21 cellular contexts compared by ENCODE assay signal in genomic region chr13:30105381-30105780, GRCh38.
A peak's percentile ranks its signal among the peaks of the same experiment; 100 is the strongest.
DNase-seq lines count a peak whose midpoint lies in the region; ATAC-seq, FAIRE-seq and TF ChIP-seq lines count a peak whose summit lies in the region.
"Had no signal": no experiment of that assay in that cellular context is flagged by ENCODE, and none has a peak within 500 bp of the region (broad histone marks: within the 10 kb centered on the region; RNA-seq: fewer than 3 reads in every experiment).

No MANE protein-coding gene starts in this region.

- H3K27ac ChIP-seq in HEK293 (ENCODE audit: extremely low read depth, low read depth, low read length) (no peak overlapping the region), astrocyte (ENCODE audit: low read depth, low read length) (no peak overlapping the region), hepatocyte (no peak overlapping the region), Karpas-422 (ENCODE audit: low read length) (no peak overlapping the region)
- H3K27ac ChIP-seq: ascending aorta, sigmoid colon had no signal

- H3K9me2 ChIP-seq in hepatocyte (replicated peaks; ENCODE audit: insufficient read depth): no peaks in the 10 kb centered on the region
- H3K9me2 ChIP-seq in Karpas-422 (replicated peaks; ENCODE audit: insufficient read depth, low read length): no peaks in the 10 kb centered on the region

- H3K4me1 ChIP-seq in HEK293 (ENCODE audit: control insufficient read depth, insufficient read depth, low read length) (no peaks in the 10 kb centered on the region; the same call in 1 of the 2 replicates), astrocyte (ENCODE audit: insufficient read depth, low read length) (no peaks in the 10 kb centered on the region), hepatocyte (ENCODE audit: insufficient read depth) (peaks cover 24% of the 10 kb centered on the region), Karpas-422 (ENCODE audit: low read length) (no peaks in the 10 kb centered on the region)
- H3K4me1 ChIP-seq: ascending aorta, sigmoid colon had no signal

- 69% methylated on average over 6 of the region's 8 CpGs for WGBS in hepatocyte (ENCODE audit: low lambda C conversion rate, missing lambda C conversion rate)

- H3K9me3 Mint-ChIP-seq in astrocyte (ENCODE audit: unreplicated experiment) (no peaks in the 10 kb centered on the region), progenitor cell of endocrine pancreas (ENCODE audit: low read depth) (no peaks in the 10 kb centered on the region)
- H3K9me3 Mint-ChIP-seq: CD8-positive, alpha-beta memory T cell; type B pancreatic cell had no signal

- TF ChIP-seq CTCF in HEK293 (tag by site-specific recombination; IDR thresholded peaks at IDR 0.05) (no peak), astrocyte (IDR thresholded peaks at IDR 0.05; ENCODE audit: insufficient read depth, low read depth, low read length) (no peak), hepatocyte (IDR thresholded peaks at IDR 0.05; ENCODE audit: poor library complexity) (peak; percentile 33), progenitor cell of endocrine pancreas (IDR thresholded peaks at IDR 0.05; ENCODE audit: unreplicated experiment) (peak; percentile 13)

- H3K4me1 Mint-ChIP-seq in astrocyte (ENCODE audit: low read depth, unreplicated experiment) (peaks cover 7% of the 10 kb centered on the region), progenitor cell of endocrine pancreas (ENCODE audit: low read depth) (peaks cover 16% of the 10 kb centered on the region)
- H3K4me1 Mint-ChIP-seq: CD8-positive, alpha-beta memory T cell had no signal

- POLR2A ChIA-PET in HEK293 (lab: Yijun Ruan, JAX): no interaction called here

- H3K79me2 ChIP-seq in astrocyte (ENCODE audit: insufficient read depth, low read length): no peaks in the 10 kb centered on the region
- no peaks in the 10 kb centered on the region for H3K79me2 ChIP-seq in hepatocyte
- H3K79me2 ChIP-seq in Karpas-422 (ENCODE audit: low read length): no peaks in the 10 kb centered on the region

- no peaks in the 10 kb centered on the region for H3K36me3 ChIP-seq in HEK293 (ENCODE audit: control insufficient read depth in 2 of 2, insufficient read depth in 1 of 2, low read length in 2 of 2)
- no peaks in the 10 kb centered on the region for H3K36me3 ChIP-seq in astrocyte (ENCODE audit: insufficient read depth, low read length)
- H3K36me3 ChIP-seq in hepatocyte (replicated peaks; ENCODE audit: insufficient read depth, low read depth): no peaks in the 10 kb centered on the region
- H3K36me3 ChIP-seq in Karpas-422 (ENCODE audit: insufficient read depth, low read length): no peaks in the 10 kb centered on the region
- H3K36me3 ChIP-seq: ascending aorta, sigmoid colon had no signal

- H3K27me3 ChIP-seq in astrocyte (ENCODE audit: insufficient read depth, low read length) (no peaks in the 10 kb centered on the region), hepatocyte (no peaks in the 10 kb centered on the region), Karpas-422 (ENCODE audit: low read length) (no peaks in the 10 kb centered on the region)
- H3K27me3 ChIP-seq: ascending aorta, sigmoid colon had no signal

- H3K4me3 ChIP-seq in HEK293 (ENCODE audit: low read depth, low read length): no peak overlapping the region
- H3K4me3 ChIP-seq in astrocyte (ENCODE audit: insufficient read depth, low read depth, low read length): no peak overlapping the region
- H3K4me3 ChIP-seq in hepatocyte: no peak overlapping the region
- no peak overlapping the region for H3K4me3 ChIP-seq in Karpas-422 (ENCODE audit: low read length)
- H3K4me3 ChIP-seq: ascending aorta, sigmoid colon had no signal

- H3K4me2 ChIP-seq in astrocyte (ENCODE audit: low read length): no peak overlapping the region
- no peak overlapping the region for H3K4me2 ChIP-seq in hepatocyte
- H3K4me2 ChIP-seq in Karpas-422 (ENCODE audit: low read depth, low read length, poor library complexity, severe bottlenecking): no peak overlapping the region

- H4K20me1 ChIP-seq in astrocyte (ENCODE audit: insufficient read depth, low read length): no peaks in the 10 kb centered on the region
- H4K20me1 ChIP-seq in hepatocyte (ENCODE audit: insufficient read depth, poor library complexity, severe bottlenecking): no peaks in the 10 kb centered on the region
- H4K20me1 ChIP-seq in Karpas-422 (ENCODE audit: insufficient read depth, low read depth, low read length): no peaks in the 10 kb centered on the region

- ATAC-seq in HG03139 (IDR thresholded peaks at IDR 0.05; ENCODE audit: unreplicated experiment): no peak
- ATAC-seq: left lobe of liver, Panc1 had no signal

- H3K9me3 ChIP-seq in HEK293 (ENCODE audit: control insufficient read depth, insufficient read depth, low read depth, low read length): no peaks in the 10 kb centered on the region
- H3K9me3 ChIP-seq in astrocyte (ENCODE audit: insufficient read depth, low read depth, low read length): no peaks in the 10 kb centered on the region
- no peaks in the 10 kb centered on the region for H3K9me3 ChIP-seq in hepatocyte (ENCODE audit: low read depth)
- no peaks in the 10 kb centered on the region for H3K9me3 ChIP-seq in Karpas-422 (ENCODE audit: low read length)
- H3K9me3 ChIP-seq: ascending aorta, sigmoid colon had no signal

- H3K4me3 Mint-ChIP-seq in astrocyte (ENCODE audit: unreplicated experiment): no peak overlapping the region
- H3K4me3 Mint-ChIP-seq in progenitor cell of endocrine pancreas (ENCODE audit: low read depth): no peak overlapping the region
- H3K4me3 Mint-ChIP-seq: CD8-positive, alpha-beta memory T cell; type B pancreatic cell had no signal

- no peak for FAIRE-seq in astrocyte (lab: Jason Lieb, UNC)
- FAIRE-seq: endothelial cell of umbilical vein had no signal

- H3K27ac Mint-ChIP-seq in astrocyte (ENCODE audit: unreplicated experiment) (no peak overlapping the region), progenitor cell of endocrine pancreas (no peak overlapping the region)
- H3K27ac Mint-ChIP-seq: type B pancreatic cell had no signal

- H3K27me3 Mint-ChIP-seq in astrocyte (ENCODE audit: low read depth, unreplicated experiment) (peaks cover 4% of the 10 kb centered on the region), progenitor cell of endocrine pancreas (no peaks in the 10 kb centered on the region)

- peak overlapping the region; percentile 22 for H2AFZ ChIP-seq in astrocyte (ENCODE audit: low read depth, low read length)
- no peak overlapping the region for H2AFZ ChIP-seq in hepatocyte
- H2AFZ ChIP-seq in Karpas-422 (ENCODE audit: low read length): no peak overlapping the region

- H3K9ac ChIP-seq in astrocyte (ENCODE audit: low read length) (no peak overlapping the region), Karpas-422 (ENCODE audit: low read length) (no peak overlapping the region)

- no peaks in the 10 kb centered on the region for H3K36me3 Mint-ChIP-seq in astrocyte (ENCODE audit: low read depth, unreplicated experiment)
- H3K36me3 Mint-ChIP-seq in progenitor cell of endocrine pancreas (ENCODE audit: insufficient read depth): no peaks in the 10 kb centered on the region
- H3K36me3 Mint-ChIP-seq: type B pancreatic cell had no signal

- DNase-seq in astrocyte (ENCODE audit: low read depth) (no peak), hepatocyte (ENCODE audit: low spot score) (peak; percentile 53), progenitor cell of endocrine pancreas (ENCODE audit: low spot score, unreplicated experiment) (no peak), retina (no peak), NCI-H345 (lab: John Stamatoyannopoulos, UW) (no peak), Karpas-422 (no peak)
- DNase-seq: activated CD4-positive, alpha-beta T cell treated with anti-CD3 and anti-CD28 coated beads, Interleukin-2, amount 50 U/mL, for 1 hour; activated CD8-positive, alpha-beta memory T cell treated with anti-CD3 and anti-CD28 coated beads, Interleukin-2, amount 50 U/mL, for 48 hours; CD8-positive, alpha-beta memory T cell; NCI-H187 treated with DMSO at 0.1 percent for 48 hours; NCI-H226; occipital lobe; sigmoid colon; stimulated activated naive CD4-positive, alpha-beta T cell treated with Interleukin-2 at 50 U/mL for 16 hours had no signal

- CTCF ChIA-PET in HEK293 (lab: Yijun Ruan, JAX): interaction anchor here (0.6 to 3.3 kb wide), 4 partner anchors 9 to 337 kb away, joined by 3 to 21 read pairs (median 4); no protein-coding TSS in a partner anchor

TF ChIP-seq in HEK293, 187 proteins besides CTCF, POLR2A, EP300 and RAD21:
- TF ChIP-seq ZNF791 (tag by site-specific recombination; IDR thresholded peaks at IDR 0.05): no peak
- peak; percentile 26; the same call in 1 of the 2 replicates for TF ChIP-seq ZFHX2 (tag by site-specific recombination; conservative IDR thresholded peaks at IDR 0.05)
- TF ChIP-seq ZNF747 (tag by site-specific recombination; IDR thresholded peaks at IDR 0.05): no peak
- TF ChIP-seq KLF16 (tag by site-specific recombination; IDR thresholded peaks at IDR 0.05): no peak
- TF ChIP-seq ZNF776 (tag by site-specific recombination; IDR thresholded peaks at IDR 0.05; ENCODE audit: borderline replicate concordance): no peak

Comparison
In these comparisons a context has a peak if more than half of its experiments do, and no peak if none do; other contexts are left out.
1. CTCF ChIP-seq: peak in hepatocyte (single experiment) and progenitor cell of endocrine pancreas (single experiment); none in HEK293 (single experiment) and astrocyte (single experiment).